In the genomic region with DNA sequence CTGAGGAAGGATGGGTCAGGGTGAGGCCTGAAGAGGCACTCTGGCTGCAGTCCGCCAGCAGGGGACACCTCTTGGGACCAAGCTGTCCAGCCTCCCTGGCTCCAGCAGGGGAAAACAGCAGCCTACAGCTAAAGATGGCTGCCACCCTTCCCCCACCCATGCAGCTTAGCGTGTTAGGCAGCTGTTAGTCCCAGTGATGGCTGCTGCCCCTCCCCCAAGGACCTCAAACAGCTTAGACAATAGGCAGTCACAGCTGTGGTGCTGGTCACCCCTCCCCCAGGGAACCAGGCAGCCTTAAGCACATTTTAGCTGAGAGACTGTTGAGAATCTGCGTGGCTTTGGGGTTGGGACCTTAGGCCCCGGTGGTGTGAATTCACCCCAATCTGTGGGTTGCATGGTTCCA, we compare ENCODE assay signal across 14 cellular contexts.
A peak's percentile ranks its signal among the peaks of the same experiment; 100 is the strongest.
DNase-seq lines count a peak whose midpoint lies in the region; ATAC-seq and TF ChIP-seq lines count a peak whose summit lies in the region.
"Had no signal": no experiment of that assay in that cellular context is flagged by ENCODE, and none has a peak within 500 bp of the region (broad histone marks: within the 10 kb centered on the region; RNA-seq: fewer than 3 reads in every experiment).

No MANE protein-coding gene starts in this region.

- ATAC-seq in RWPE2 (ENCODE audit: low read depth) (no peak), left colon (no peak)
- ATAC-seq: stimulated activated effector memory CD8-positive, alpha-beta T cell treated with anti-CD3 and anti-CD28 coated beads, Interleukin-12 subunit alpha, Interleukin-12 subunit beta, amount 100 ng/mL, for 72 hours had no signal

- H3K4me2 ChIP-seq in osteoblast (ENCODE audit: insufficient read depth, low read length) = no peak overlapping the region

- H3K27me3 ChIP-seq in RWPE2 (ENCODE audit: insufficient read depth, poor library complexity, severe bottlenecking) (peaks cover 5% of the 10 kb centered on the region), osteoblast (ENCODE audit: insufficient read depth, low read length) (no peaks in the 10 kb centered on the region)
- H3K27me3 ChIP-seq: uterus had no signal

- H2AFZ ChIP-seq in osteoblast (ENCODE audit: low read length) = no peak overlapping the region

- no peak overlapping the region for H3K27ac ChIP-seq in RWPE2 (ENCODE audit: poor library complexity, severe bottlenecking)
- no peak overlapping the region for H3K27ac ChIP-seq in osteoblast (ENCODE audit: low read depth, low read length)
- H3K27ac ChIP-seq: coronary artery, RWPE1, uterus had no signal

- H3K4me3 ChIP-seq in GM12865 (ENCODE audit: low read depth, low read length) (no peak overlapping the region), RWPE2 (ENCODE audit: severe bottlenecking) (no peak overlapping the region), osteoblast (ENCODE audit: insufficient read depth, low read length) (no peak overlapping the region)
- H3K4me3 ChIP-seq: coronary artery, uterus had no signal

- intact Hi-C loops in left colon (cut with DNase I, micrococcal nuclease) = no loop called here

- no peaks in the 10 kb centered on the region for H3K79me2 ChIP-seq in osteoblast (ENCODE audit: insufficient read depth, low read length)

- peak; percentile 66 for DNase-seq in Ammon's horn (ENCODE audit: low spot score)
- peak; percentile 1 for DNase-seq in GM12865 (ENCODE audit: low read depth)
- peak; percentile 46 for DNase-seq in RWPE2 (ENCODE audit: low spot score)
- peak; percentile 16 for DNase-seq in inferior parietal cortex (ENCODE audit: extremely low spot score)
- no peak for DNase-seq in NCI-H1092 (lab: John Stamatoyannopoulos, UW)
- no peak for DNase-seq in left colon
- DNase-seq in stimulated activated CD4-positive, alpha-beta T cell treated with anti-CD3 and anti-CD28 coated beads, Interleukin-4, amount 100 ng/mL, for 4 hours = no peak
- DNase-seq in osteoblast (ENCODE audit: insufficient read length, low spot score, missing footprints) = no peak
- DNase-seq: NCI-H446, T-helper 9 cell, uterus had no signal

- no peak for TF ChIP-seq CTCF in GM12865 (IDR thresholded peaks at IDR 0.05; ENCODE audit: insufficient read depth, low read depth, low read length, missing control alignments)
- TF ChIP-seq CTCF in RWPE2 (IDR thresholded peaks at IDR 0.05; ENCODE audit: poor library complexity, severe bottlenecking) = no peak
- TF ChIP-seq CTCF in osteoblast (IDR thresholded peaks at IDR 0.05; ENCODE audit: extremely low read depth, low read depth, low read length) = no peak

- H3K4me1 ChIP-seq in RWPE2 (ENCODE audit: insufficient read depth, poor library complexity, severe bottlenecking) (no peaks in the 10 kb centered on the region), osteoblast (ENCODE audit: insufficient read depth, low read length) (no peaks in the 10 kb centered on the region)
- H3K4me1 ChIP-seq: uterus had no signal

- H3K9me3 ChIP-seq in RWPE2 (ENCODE audit: severe bottlenecking) (no peaks in the 10 kb centered on the region), osteoblast (ENCODE audit: low read depth, low read length) (no peaks in the 10 kb centered on the region)
- H3K9me3 ChIP-seq: uterus had no signal

- H3K36me3 ChIP-seq in RWPE2 (ENCODE audit: low read depth) (no peaks in the 10 kb centered on the region), osteoblast (ENCODE audit: insufficient read depth, low read length) (no peaks in the 10 kb centered on the region)
- H3K36me3 ChIP-seq: uterus had no signal

- no peaks in the 10 kb centered on the region for H4K20me1 ChIP-seq in osteoblast (ENCODE audit: insufficient read depth, low read length)

Comparison
In these comparisons a context has a peak if more than half of its experiments do, and no peak if none do; other contexts are left out.
1. DNase-seq: peak in Ammon's horn (single experiment), GM12865 (single experiment), RWPE2 (single experiment) and inferior parietal cortex (single experiment); none in NCI-H1092 (single experiment), left colon (0 of 2), stimulated activated CD4-positive, alpha-beta T cell treated with anti-CD3 and anti-CD28 coated beads, Interleukin-4, amount 100 ng/mL, for 4 hours (0 of 2) and osteoblast (single experiment).